In genomic region chr6:32941412-32941784, GRCh38 we compare ENCODE assay signal across 8 cellular contexts. TPM values are rescaled to one million over a fixed set of nuclear protein-coding genes. Genes with fewer than 3 reads are reported as not detected.
DNase-seq lines count a peak whose midpoint lies in the region; ATAC-seq and TF ChIP-seq lines count a peak whose summit lies in the region.

No MANE protein-coding gene starts in this region.

- H3K4me3 Mint-ChIP-seq in activated T-helper 2 cell treated with anti-CD3 and anti-CD28 coated beads, Interferon-gamma antibody, Interleukin-2, Interleukin-4, amounts not matched to agents 10 μg/mL and 5 μg/mL and 100 μg/mL, durations not matched to agents 14 hours and 24 hours and 36 hours (ENCODE audit: low read depth), result peak overlapping the region; percentile 77
- peak overlapping the region; percentile 84 to 97 (median 94) for H3K4me3 Mint-ChIP-seq in naive thymus-derived CD8-positive, alpha-beta T cell

- no peaks in the 10 kb centered on the region for H3K27me3 ChIP-seq in ovary

- H3K9me3 ChIP-seq in ovary, result peaks cover 0 to 8% of the 10 kb centered on the region in 2 donors

- intact Hi-C loops in activated T-helper 2 cell treated with anti-CD3 and anti-CD28 coated beads, Interferon-gamma antibody, Interleukin-2, Interleukin-4, amounts not matched to agents 10 μg/mL and 5 μg/mL and 100 μg/mL, durations not matched to agents 14 hours and 24 hours and 36 hours (cut with micrococcal nuclease), result loop anchor here (1.0 kb wide), 1 partner anchor 8 kb away; no protein-coding TSS in a partner anchor
- intact Hi-C loops in ovary (cut with DNase I), result no loop called here

- peak; percentile 57 for ATAC-seq in GM21447 (IDR thresholded peaks at IDR 0.05; ENCODE audit: unreplicated experiment)
- ATAC-seq in naive thymus-derived CD8-positive, alpha-beta T cell, result peak; percentile 65 to 76

- H3K27ac ChIP-seq in ovary, result no peak overlapping the region

- H3K36me3 ChIP-seq in ovary, result no peaks in the 10 kb centered on the region

- TF ChIP-seq CTCF in ovary (IDR thresholded peaks at IDR 0.05), result no peak

- WGBS in ovary, 3 donors, result 62 to 64% (median 63%) methylated on average over 6 of the region's 6 CpGs

- peaks cover 6% of the 10 kb centered on the region for H3K36me3 Mint-ChIP-seq in activated T-helper 2 cell treated with anti-CD3 and anti-CD28 coated beads, Interferon-gamma antibody, Interleukin-2, Interleukin-4, amounts not matched to agents 10 μg/mL and 5 μg/mL and 100 μg/mL, durations not matched to agents 14 hours and 24 hours and 36 hours (ENCODE audit: low read depth)
- H3K36me3 Mint-ChIP-seq in naive thymus-derived CD8-positive, alpha-beta T cell, result peaks cover 0 to 16% (median 10%) of the 10 kb centered on the region in 3 donors

- TF ChIP-seq EP300 in ovary (IDR thresholded peaks at IDR 0.05), result no peak

- DNase-seq in GF-D8 (lab: John Stamatoyannopoulos, UW) (peak; percentile 31), KG1 (lab: John Stamatoyannopoulos, UW) (peak; percentile 82), ovary (no peak), NCI-H226 (no peak), NCI-H2029 treated with DMSO at 0.1 percent for 48 hours (lab: John Stamatoyannopoulos, UW) (no peak)
- DNase-seq in activated T-helper 2 cell treated with anti-CD3 and anti-CD28 coated beads, Interferon-gamma antibody, Interleukin-2, Interleukin-4, amounts not matched to agents 10 μg/mL and 5 μg/mL and 100 μg/mL, durations not matched to agents 14 hours and 24 hours and 36 hours (ENCODE audit: low spot score), result peak; percentile 36
- peak; percentile 8 to 65 (median 47) for DNase-seq in naive thymus-derived CD8-positive, alpha-beta T cell

- no peaks in the 10 kb centered on the region for H3K27me3 Mint-ChIP-seq in activated T-helper 2 cell treated with anti-CD3 and anti-CD28 coated beads, Interferon-gamma antibody, Interleukin-2, Interleukin-4, amounts not matched to agents 10 μg/mL and 5 μg/mL and 100 μg/mL, durations not matched to agents 14 hours and 24 hours and 36 hours (ENCODE audit: low read depth)
- H3K27me3 Mint-ChIP-seq in naive thymus-derived CD8-positive, alpha-beta T cell, result no peaks in the 10 kb centered on the region

- H3K4me1 ChIP-seq in ovary (ENCODE audit: insufficient read depth), result no peaks in the 10 kb centered on the region

- peaks cover 56% of the 10 kb centered on the region for H3K4me1 Mint-ChIP-seq in activated T-helper 2 cell treated with anti-CD3 and anti-CD28 coated beads, Interferon-gamma antibody, Interleukin-2, Interleukin-4, amounts not matched to agents 10 μg/mL and 5 μg/mL and 100 μg/mL, durations not matched to agents 14 hours and 24 hours and 36 hours (ENCODE audit: low read depth)
- peaks cover 43 to 90% (median 66%) of the 10 kb centered on the region in 4 donors for H3K4me1 Mint-ChIP-seq in naive thymus-derived CD8-positive, alpha-beta T cell

- H3K9me3 Mint-ChIP-seq in activated T-helper 2 cell treated with anti-CD3 and anti-CD28 coated beads, Interferon-gamma antibody, Interleukin-2, Interleukin-4, amounts not matched to agents 10 μg/mL and 5 μg/mL and 100 μg/mL, durations not matched to agents 14 hours and 24 hours and 36 hours, result peaks cover 15% of the 10 kb centered on the region
- no peaks in the 10 kb centered on the region for H3K9me3 Mint-ChIP-seq in naive thymus-derived CD8-positive, alpha-beta T cell

- TF ChIP-seq POLR2A in ovary (IDR thresholded peaks at IDR 0.05), result no peak

- no peak overlapping the region for H3K4me3 ChIP-seq in ovary

- POLR2A ChIA-PET in naive thymus-derived CD8-positive, alpha-beta T cell (lab: Charles Lee), result interaction anchor here (0.8 to 14.1 kb wide), 10 partner anchors 9 to 746 kb away, joined by 3 to 510 read pairs (median 8); partner anchors contain the start of genes BRD2, HLA-DMA, PSMB8 and PSMB9

- peak overlapping the region; percentile 91 for H3K27ac Mint-ChIP-seq in activated T-helper 2 cell treated with anti-CD3 and anti-CD28 coated beads, Interferon-gamma antibody, Interleukin-2, Interleukin-4, amounts not matched to agents 10 μg/mL and 5 μg/mL and 100 μg/mL, durations not matched to agents 14 hours and 24 hours and 36 hours
- peak overlapping the region; percentile 88 to 98 (median 97) for H3K27ac Mint-ChIP-seq in naive thymus-derived CD8-positive, alpha-beta T cell

RNA-seq across cellular contexts. Expression of gene HLA-DMB, which starts 0.6 kb away (rescaled TPM):
- total RNA-seq in activated T-helper 2 cell treated with anti-CD3 and anti-CD28 coated beads, Interferon-gamma antibody, Interleukin-2, Interleukin-4, amounts not matched to agents 10 μg/mL and 5 μg/mL and 100 μg/mL, durations not matched to agents 14 hours and 24 hours and 36 hours, result 1.3 and 1.4 TPM in 2 replicates
- total RNA-seq in naive thymus-derived CD8-positive, alpha-beta T cell, result 10 to 100 TPM; 23.0 to 23.5 TPM
- polyA plus RNA-seq in naive thymus-derived CD8-positive, alpha-beta T cell, result 10 to 100 TPM; 10.8 to 22.5 (median 16.8) TPM
- 10 to 100 TPM in 6 of 7 donors, 1 to 10 TPM in 1; 4.3 to 39.1 (median 12.0) TPM for total RNA-seq in ovary
- 10 to 100 TPM; 11.0 to 70.0 TPM for polyA plus RNA-seq in ovary

RNA-seq across cellular contexts. Expression of gene HLA-DMA, which starts 11.5 kb away (rescaled TPM):
- total RNA-seq in activated T-helper 2 cell treated with anti-CD3 and anti-CD28 coated beads, Interferon-gamma antibody, Interleukin-2, Interleukin-4, amounts not matched to agents 10 μg/mL and 5 μg/mL and 100 μg/mL, durations not matched to agents 14 hours and 24 hours and 36 hours, result 15.9 and 19.0 TPM in 2 replicates
- total RNA-seq in naive thymus-derived CD8-positive, alpha-beta T cell, result 10 to 100 TPM; 38.7 to 39.7 TPM
- 10 to 100 TPM; 23.7 to 37.4 (median 26.9) TPM for polyA plus RNA-seq in naive thymus-derived CD8-positive, alpha-beta T cell
- 10 to 100 TPM in 6 of 7 donors, 1 to 10 TPM in 1; 5.7 to 50.4 (median 18.5) TPM for total RNA-seq in ovary
- polyA plus RNA-seq in ovary, result 100 to 1,000 TPM in 1 of 2 donors, 10 to 100 TPM in 1; 19.2 to 162 TPM

RNA-seq across cellular contexts. Expression of gene BRD2, which starts 27.0 kb away (rescaled TPM):
- 295 and 306 TPM in 2 replicates for total RNA-seq in activated T-helper 2 cell treated with anti-CD3 and anti-CD28 coated beads, Interferon-gamma antibody, Interleukin-2, Interleukin-4, amounts not matched to agents 10 μg/mL and 5 μg/mL and 100 μg/mL, durations not matched to agents 14 hours and 24 hours and 36 hours
- 100 to 1,000 TPM; 454 to 455 TPM for total RNA-seq in naive thymus-derived CD8-positive, alpha-beta T cell
- polyA plus RNA-seq in naive thymus-derived CD8-positive, alpha-beta T cell, result 10 to 100 TPM; 24.5 to 72.8 (median 29.8) TPM
- 100 to 1,000 TPM; 106 to 196 (median 163) TPM for total RNA-seq in ovary
- polyA plus RNA-seq in ovary, result 100 to 1,000 TPM; 128 to 301 TPM

Comparison
In these comparisons a context has a peak if more than half of its experiments do, and no peak if none do; other contexts are left out.
1. DNase-seq: peak in GF-D8 (single experiment), KG1 (single experiment), activated T-helper 2 cell treated with anti-CD3 and anti-CD28 coated beads, Interferon-gamma antibody, Interleukin-2, Interleukin-4, amounts not matched to agents 10 μg/mL and 5 μg/mL and 100 μg/mL, durations not matched to agents 14 hours and 24 hours and 36 hours (single experiment) and naive thymus-derived CD8-positive, alpha-beta T cell (10 of 10); none in ovary (0 of 5), NCI-H226 (single experiment) and NCI-H2029 treated with DMSO at 0.1 percent for 48 hours (single experiment).